9 cellular contexts compared by ENCODE assay signal in the genomic region with DNA sequence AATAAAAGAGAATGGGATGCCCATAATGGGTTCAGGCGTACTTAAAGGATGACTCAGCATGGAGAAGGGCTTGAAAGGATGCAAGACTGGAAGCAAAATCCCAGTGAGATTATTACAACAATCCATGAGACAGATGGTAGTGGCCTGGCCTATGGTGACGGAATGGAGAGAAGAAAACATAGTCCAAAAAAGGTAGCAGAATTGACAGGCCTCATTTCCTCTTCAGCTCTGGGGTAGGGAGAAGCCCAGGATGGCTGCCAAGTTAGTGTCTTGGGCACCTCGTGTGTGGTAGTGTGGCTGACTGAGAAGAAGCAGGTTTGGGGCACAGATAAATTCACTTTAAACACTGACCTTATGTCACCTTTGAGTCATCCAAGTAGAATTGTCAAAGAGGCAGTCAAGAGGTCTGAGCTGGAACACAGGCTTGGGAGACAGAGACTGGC. TPM values are rescaled to one million over a fixed set of nuclear protein-coding genes. Genes with fewer than 3 reads are reported as not detected.
DNase-seq lines count a peak whose midpoint lies in the region; ATAC-seq and TF ChIP-seq lines count a peak whose summit lies in the region.
"Had no signal": no experiment of that assay in that cellular context is flagged by ENCODE, and none has a peak within 500 bp of the region (broad histone marks: within the 10 kb centered on the region; RNA-seq: fewer than 3 reads in every experiment).

No MANE protein-coding gene starts in this region.

- H3K4me1 Mint-ChIP-seq in activated CD8-positive, alpha-beta memory T cell treated with anti-CD3 and anti-CD28 coated beads, Interleukin-2, amount 10 ng/mL, durations not matched to agents 7 days and 5 days, result peaks cover 43% of the 10 kb centered on the region
- H3K4me1 Mint-ChIP-seq in chondrocyte (ENCODE audit: low read depth), result peaks cover 25% of the 10 kb centered on the region
- H3K4me1 Mint-ChIP-seq in stimulated activated effector memory CD8-positive, alpha-beta T cell treated with anti-CD3 and anti-CD28 coated beads, Interleukin-12 subunit alpha, Interleukin-12 subunit beta, amount 100 ng/mL, for 72 hours, result peaks cover 50% of the 10 kb centered on the region

- H3K36me3 Mint-ChIP-seq in activated CD8-positive, alpha-beta memory T cell treated with anti-CD3 and anti-CD28 coated beads, Interleukin-2, amount 10 ng/mL, durations not matched to agents 7 days and 5 days, result peaks cover 29% of the 10 kb centered on the region
- peaks cover 2% of the 10 kb centered on the region for H3K36me3 Mint-ChIP-seq in chondrocyte (ENCODE audit: low read depth)
- peaks cover 10% of the 10 kb centered on the region for H3K36me3 Mint-ChIP-seq in stimulated activated effector memory CD8-positive, alpha-beta T cell treated with anti-CD3 and anti-CD28 coated beads, Interleukin-12 subunit alpha, Interleukin-12 subunit beta, amount 100 ng/mL, for 72 hours

- peaks cover 8% of the 10 kb centered on the region for H3K9me3 Mint-ChIP-seq in activated CD8-positive, alpha-beta memory T cell treated with anti-CD3 and anti-CD28 coated beads, Interleukin-2, amount 10 ng/mL, durations not matched to agents 7 days and 5 days (ENCODE audit: low read depth)
- no peaks in the 10 kb centered on the region for H3K9me3 Mint-ChIP-seq in chondrocyte (ENCODE audit: low read depth)
- H3K9me3 Mint-ChIP-seq in stimulated activated effector memory CD8-positive, alpha-beta T cell treated with anti-CD3 and anti-CD28 coated beads, Interleukin-12 subunit alpha, Interleukin-12 subunit beta, amount 100 ng/mL, for 72 hours, result peaks cover 6% of the 10 kb centered on the region

- CTCF ChIA-PET in activated CD8-positive, alpha-beta memory T cell treated with anti-CD3 and anti-CD28 coated beads, Interleukin-2, amount 10 ng/mL, durations not matched to agents 7 days and 5 days (lab: Charles Lee), result interaction anchor here (1.2 to 1.9 kb wide), 3 partner anchors 11 to 141 kb away, joined by 3 to 5 read pairs (median 4); a partner anchor contains a TSS

- DNase-seq in activated CD8-positive, alpha-beta memory T cell treated with anti-CD3 and anti-CD28 coated beads, Interleukin-2, amount 10 ng/mL, durations not matched to agents 7 days and 5 days, result no peak
- no peak for DNase-seq in activated CD8-positive, alpha-beta memory T cell treated with anti-CD3 and anti-CD28 coated beads, Interleukin-2, amount 50 U/mL, for 48 hours
- DNase-seq in NCI-H82 treated with DMSO at 0.1 percent for 48 hours (lab: John Stamatoyannopoulos, UW; ENCODE audit: unreplicated experiment) (peak; percentile 43), chondrocyte (ENCODE audit: low spot score) (no peak), NCI-H69 (lab: John Stamatoyannopoulos, UW) (no peak), NCI-H1092 treated with DMSO at 0.1 percent for 48 hours (lab: John Stamatoyannopoulos, UW) (no peak), NCI-H526 (lab: John Stamatoyannopoulos, UW) (no peak)
- no peak for DNase-seq in stimulated activated effector memory CD8-positive, alpha-beta T cell treated with anti-CD3 and anti-CD28 coated beads, Interleukin-12 subunit alpha, Interleukin-12 subunit beta, amount 100 ng/mL, for 72 hours (ENCODE audit: low spot score in 2 of 2)
- DNase-seq: C1 segment of cervical spinal cord had no signal

- H3K27me3 Mint-ChIP-seq in activated CD8-positive, alpha-beta memory T cell treated with anti-CD3 and anti-CD28 coated beads, Interleukin-2, amount 10 ng/mL, durations not matched to agents 7 days and 5 days, result peaks cover 32% of the 10 kb centered on the region
- no peaks in the 10 kb centered on the region for H3K27me3 Mint-ChIP-seq in chondrocyte (ENCODE audit: low read depth)

- TF ChIP-seq CTCF in chondrocyte (IDR thresholded peaks at IDR 0.05), result no peak

- peak; percentile 20 for ATAC-seq in activated CD8-positive, alpha-beta memory T cell treated with anti-CD3 and anti-CD28 coated beads, Interleukin-2, amount 10 ng/mL, durations not matched to agents 7 days and 5 days
- ATAC-seq in stimulated activated effector memory CD8-positive, alpha-beta T cell treated with anti-CD3 and anti-CD28 coated beads, Interleukin-12 subunit alpha, Interleukin-12 subunit beta, amount 100 ng/mL, for 72 hours, result peak; percentile 65

- H3K27ac Mint-ChIP-seq in activated CD8-positive, alpha-beta memory T cell treated with anti-CD3 and anti-CD28 coated beads, Interleukin-2, amount 10 ng/mL, durations not matched to agents 7 days and 5 days, result peak overlapping the region; percentile 77
- H3K27ac Mint-ChIP-seq in chondrocyte (ENCODE audit: unreplicated experiment), result peak overlapping the region; percentile 41
- peak overlapping the region; percentile 67 for H3K27ac Mint-ChIP-seq in stimulated activated effector memory CD8-positive, alpha-beta T cell treated with anti-CD3 and anti-CD28 coated beads, Interleukin-12 subunit alpha, Interleukin-12 subunit beta, amount 100 ng/mL, for 72 hours

- no peak overlapping the region for H3K4me3 Mint-ChIP-seq in activated CD8-positive, alpha-beta memory T cell treated with anti-CD3 and anti-CD28 coated beads, Interleukin-2, amount 10 ng/mL, durations not matched to agents 7 days and 5 days
- H3K4me3 Mint-ChIP-seq in chondrocyte (ENCODE audit: unreplicated experiment), result no peak overlapping the region
- H3K4me3 Mint-ChIP-seq in stimulated activated effector memory CD8-positive, alpha-beta T cell treated with anti-CD3 and anti-CD28 coated beads, Interleukin-12 subunit alpha, Interleukin-12 subunit beta, amount 100 ng/mL, for 72 hours, result peak overlapping the region; percentile 39

RNA-seq across cellular contexts. Expression of a gene that starts 18.1 kb away (rescaled TPM):
- 1 to 10 TPM; 2.7 to 7.0 TPM for total RNA-seq in activated CD8-positive, alpha-beta memory T cell treated with anti-CD3 and anti-CD28 coated beads, Interleukin-2, amount 10 ng/mL, durations not matched to agents 7 days and 5 days
- total RNA-seq in chondrocyte, result 8.2 to 8.9 TPM (median 8.7 TPM) in 3 replicates
